Comparison of ENCODE assay signal across 21 cellular contexts in genomic region chr19:11342429-11342828, GRCh38. TPM values are rescaled to one million over a fixed set of nuclear protein-coding genes. Genes with fewer than 3 reads are reported as not detected.
"Had no signal": no experiment of that assay in that cellular context is flagged by ENCODE, and none has a peak within 500 bp of the region (broad histone marks: within the 10 kb centered on the region; RNA-seq: fewer than 3 reads in every experiment).

No MANE protein-coding gene starts in this region.

- DNase-seq: KBM-7, MG63, NCI-H1092, NCI-H1105 treated with DMSO at 0.1 percent for 48 hours, NCI-H1417 treated with DMSO at 0.1 percent for 48 hours, NCI-H146, NCI-H1694 treated with DMSO at 0.1 percent for 48 hours, NCI-H1930, NCI-H2081, NCI-H2107, NCI-H2227 treated with DMSO at 0.1 percent for 48 hours, NCI-H524, NCI-H69, NCI-H774, RPMI8226, SHP77, SK-N-SH, SW 1271 had no signal

- H3K9me3 ChIP-seq: MG63, SK-N-SH had no signal

- H3K4me3 ChIP-seq: MG63 had no signal

- H3K9ac ChIP-seq: SK-N-SH had no signal

- H3K27me3 Mint-ChIP-seq: IgD-negative memory B cell had no signal

- FAIRE-seq: RCC 7860 had no signal

- H3K4me2 ChIP-seq: SK-N-SH had no signal

- H3K27me3 ChIP-seq: MG63 had no signal

- H3K9me3 Mint-ChIP-seq: IgD-negative memory B cell had no signal

RNA-seq across cellular contexts. Expression of gene RAB3D, which starts 3.0 kb away (rescaled TPM):
- total RNA-seq: HT1080 had no signal

RNA-seq across cellular contexts. Expression of gene CCDC159, which starts 3.9 kb away (rescaled TPM):
- total RNA-seq: HT1080 had no signal
